ENCODE assay signal across 8 cellular contexts in the genomic region with DNA sequence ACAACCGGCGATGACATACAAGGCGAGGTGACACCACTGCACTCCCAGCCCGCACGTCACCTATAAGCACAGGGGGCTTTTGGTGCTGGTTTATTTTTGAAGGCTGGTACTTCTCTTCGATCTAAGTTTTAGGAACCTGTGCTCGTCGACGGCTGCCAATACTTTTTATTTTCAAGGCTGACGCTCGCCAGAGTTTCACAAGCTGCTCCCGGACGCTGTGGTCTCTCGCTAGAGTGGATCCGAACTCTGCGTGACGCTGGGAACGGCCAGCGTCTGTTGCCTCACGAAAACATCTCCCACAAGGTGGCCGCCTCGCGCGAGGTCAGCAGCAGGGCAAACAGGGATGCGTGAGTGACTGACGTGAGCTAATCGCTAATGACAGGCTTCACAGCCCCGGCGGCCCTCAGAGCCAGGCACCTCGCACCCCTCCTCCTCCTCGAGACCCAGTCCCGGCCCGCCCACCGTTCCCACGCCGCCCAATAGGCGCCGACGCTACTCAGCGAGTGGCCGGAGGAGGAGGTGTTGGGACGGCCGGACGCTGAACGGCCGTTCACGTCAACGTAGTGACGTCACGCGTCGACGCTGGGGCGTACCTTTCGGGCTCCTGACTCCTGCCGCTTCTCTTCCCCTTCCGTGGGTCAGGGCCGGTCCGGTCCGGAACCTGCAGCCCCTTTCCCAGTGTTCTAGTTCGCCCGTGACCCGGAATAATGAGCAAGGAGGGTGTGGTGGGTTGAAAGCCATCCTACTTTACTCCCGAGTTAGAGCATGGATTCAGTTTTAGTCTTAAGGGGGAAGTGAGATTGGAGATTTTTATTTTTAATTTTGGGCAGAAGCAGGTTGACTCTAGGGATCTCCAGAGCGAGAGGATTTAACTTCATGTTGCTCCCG. TPM values are rescaled to one million over a fixed set of nuclear protein-coding genes. Genes with fewer than 3 reads are reported as not detected.
DNase-seq lines count a peak whose midpoint lies in the region; ATAC-seq and TF ChIP-seq lines count a peak whose summit lies in the region.

A gene (plus strand): TSS at position 621 of the 888 bp plus-strand sequence. CDS start 15,351 bp downstream, outside the sequence.

- peak within 1 kb of the TSS; percentile 87 for H2AFZ ChIP-seq in mammary epithelial cell (ENCODE audit: low read depth, low read length)

- no peaks in the 10 kb centered on the region for H4K20me1 ChIP-seq in mammary epithelial cell (ENCODE audit: insufficient read depth, low read length)

- dilution Hi-C loops in mammary epithelial cell (cut with HindIII; ENCODE audit: low sequenced_read_pairs), result no loop called here

- H3K27me3 ChIP-seq in WERI-Rb-1 (ENCODE audit: insufficient read depth, low read depth, severe bottlenecking), result no peaks in the 10 kb centered on the region
- H3K27me3 ChIP-seq in mammary epithelial cell (ENCODE audit: insufficient read depth, low read length), result no peaks in the 10 kb centered on the region
- H3K27me3 ChIP-seq in skeletal muscle tissue (ENCODE audit: control insufficient read depth in 3 of 3, insufficient read depth in 3 of 3, low read length in 3 of 3), result no peaks in the 10 kb centered on the region

- H3K27ac ChIP-seq in WERI-Rb-1 (peak within 1 kb of the TSS; percentile 91), mammary epithelial cell (ENCODE audit: insufficient read depth, low read depth, low read length) (peak within 1 kb of the TSS; percentile 99), skeletal muscle tissue (ENCODE audit: low read depth, low read length) (peak within 1 kb of the TSS; percentile 99)

- H3K9ac ChIP-seq in mammary epithelial cell (ENCODE audit: insufficient read depth, low read length) (peak within 1 kb of the TSS; percentile 98), skeletal muscle tissue (ENCODE audit: low read depth in 1 of 3, low read length in 3 of 3) (peak within 1 kb of the TSS; percentile 95 to 99 (median 96))

- no peaks in the 10 kb centered on the region for H3K36me3 ChIP-seq in WERI-Rb-1
- H3K36me3 ChIP-seq in mammary epithelial cell (ENCODE audit: insufficient read depth, low read length), result no peaks in the 10 kb centered on the region
- no peaks in the 10 kb centered on the region for H3K36me3 ChIP-seq in skeletal muscle tissue (ENCODE audit: control insufficient read depth in 3 of 3, insufficient read depth in 3 of 3, low read length in 3 of 3)

- H3K79me2 ChIP-seq in mammary epithelial cell (ENCODE audit: insufficient read depth, low read length), result peaks cover 45% of the 10 kb centered on the region

- peak; percentile 30; the same call in 1 of the 2 replicates for TF ChIP-seq CTCF in WERI-Rb-1 (IDR thresholded peaks at IDR 0.05; ENCODE audit: low read depth, low read length)
- peak in 1 of 2 donors; percentile 16 for TF ChIP-seq CTCF in mammary epithelial cell (conservative IDR thresholded peaks at IDR 0.05 in 1 of 2, IDR thresholded peaks at IDR 0.05 in 1 of 2; ENCODE audit: extremely low read depth in 1 of 2, insufficient read depth in 1 of 2, low read depth in 1 of 2, low read length in 2 of 2)

- H3K4me3 ChIP-seq in WERI-Rb-1 (ENCODE audit: low read depth, low read length), result peak within 1 kb of the TSS; percentile 87
- peak within 1 kb of the TSS; percentile 77 to 98 (median 83) for H3K4me3 ChIP-seq in mammary epithelial cell (replicated peaks in 1 of 3; ENCODE audit: insufficient read depth in 1 of 3, low read depth in 2 of 3, low read length in 3 of 3)
- peak within 1 kb of the TSS; percentile 86 for H3K4me3 ChIP-seq in iPS-18c (ENCODE audit: insufficient read depth, low read depth, low read length)
- H3K4me3 ChIP-seq in skeletal muscle tissue (ENCODE audit: low read length in 3 of 3), result peak within 1 kb of the TSS; percentile 72 to 97 (median 92)

- WGBS in mammary epithelial cell (ENCODE audit: low coverage, missing lambda C conversion rate), result under 1% methylated on average over 33 of the region's 66 CpGs

- intact Hi-C loops in mammary epithelial cell (cut with micrococcal nuclease), result loop anchor here (1.0 to 10.0 kb wide), 4 partner anchors 8 to 171 kb away; a partner anchor contains a TSS

- H3K9me3 ChIP-seq in WERI-Rb-1 (ENCODE audit: severe bottlenecking) (no peaks in the 10 kb centered on the region), mammary epithelial cell (replicated peaks; ENCODE audit: insufficient read depth, low read length) (no peaks in the 10 kb centered on the region), iPS-18c (ENCODE audit: control insufficient read depth, insufficient read depth, low read length) (no peaks in the 10 kb centered on the region), skeletal muscle tissue (ENCODE audit: control insufficient read depth in 3 of 3, low read length in 3 of 3) (no peaks in the 10 kb centered on the region)

- peak within 1 kb of the TSS; percentile 98 for H3K4me2 ChIP-seq in mammary epithelial cell (ENCODE audit: insufficient read depth, low read depth, low read length)

- CTCF ChIA-PET in mammary epithelial cell (lab: Charles Lee; ENCODE audit: low non-redundant PET), result no interaction called here

- ATAC-seq in GM18873 (IDR thresholded peaks at IDR 0.05; ENCODE audit: low FRiP score, unreplicated experiment) (peak; percentile 90), HG03139 (IDR thresholded peaks at IDR 0.05; ENCODE audit: unreplicated experiment) (peak; percentile 94)

- H3K4me1 ChIP-seq in mammary epithelial cell (ENCODE audit: insufficient read depth, low read length) (peaks cover 13% of the 10 kb centered on the region), skeletal muscle tissue (ENCODE audit: control insufficient read depth in 3 of 3, insufficient read depth in 3 of 3, low read length in 3 of 3) (peaks cover 3 to 8% (median 7%) of the 10 kb centered on the region in 3 donors)

- in situ Hi-C loops in ACHN (cut with HindIII; ENCODE audit: low pct_ligation_motif_present, low pct_unique_long_range_greater_than_20kb, low sequenced_read_pairs) (no loop called here), mammary epithelial cell (cut with MboI; ENCODE audit: low sequenced_read_pairs in 2 of 2) (loop anchor here (25.0 kb wide), 1 partner anchor 417 kb away; a partner anchor contains a TSS)

- DNase-seq in ACHN (peak; percentile 97), NCI-H2227 (lab: John Stamatoyannopoulos, UW; ENCODE audit: unreplicated experiment) (peak; percentile 97), WERI-Rb-1 (peak; percentile 100), mammary epithelial cell (peak; percentile 99)

- BruUV-seq in mammary epithelial cell (replicated peaks; lab: Mats Ljungman, UMichigan), result TSS peak; percentile 87

RNA-seq across cellular contexts. Expression of the gene that starts here (rescaled TPM):
- 10 to 100 TPM; 29.4 to 30.2 TPM for total RNA-seq in mammary epithelial cell
- 13.0 TPM for polyA plus RNA-seq in mammary epithelial cell
- polyA minus RNA-seq in mammary epithelial cell, result 28.2 TPM
- 25.1 TPM for total RNA-seq in skeletal muscle tissue

Comparison
In these comparisons a context has a peak if more than half of its experiments do, and no peak if none do; other contexts are left out.
1. Peak in every context shown above with its lines: DNase-seq, ATAC-seq, H3K4me3 ChIP-seq and H3K27ac ChIP-seq.